Comparison of ENCODE assay signal across 10 cellular contexts in the genomic region with DNA sequence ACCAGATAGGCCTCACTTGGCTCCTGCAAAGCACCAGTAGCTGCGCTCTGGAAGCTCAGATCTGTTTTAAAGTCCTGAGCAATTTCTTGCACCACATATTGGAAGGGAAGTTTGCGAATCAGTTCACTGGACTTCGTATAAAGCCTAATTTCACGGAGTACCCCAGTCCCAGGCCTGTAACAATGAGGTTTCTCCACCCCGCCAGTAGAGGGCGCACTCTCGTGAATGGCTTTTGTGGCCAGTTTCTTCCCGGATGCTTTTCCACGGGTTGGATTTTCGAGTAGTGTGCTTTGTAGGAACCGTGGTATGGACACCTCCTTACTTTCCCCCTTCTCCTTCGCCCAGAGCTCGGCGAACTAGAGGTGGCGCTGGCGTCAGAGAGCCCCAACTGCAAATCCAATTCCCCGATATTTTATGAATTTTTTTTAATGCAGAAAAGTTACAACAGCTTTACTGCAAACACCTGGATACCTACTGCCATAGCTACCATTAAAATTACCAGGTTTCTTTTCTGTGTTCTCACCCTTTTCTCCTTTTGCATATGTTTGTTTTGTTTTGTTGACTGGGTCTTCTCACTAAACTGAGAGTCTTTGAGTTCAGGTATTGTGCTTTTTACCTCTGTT. TPM values are rescaled to one million over a fixed set of nuclear protein-coding genes. Genes with fewer than 3 reads are reported as not detected.
A peak's percentile ranks its signal among the peaks of the same experiment; 100 is the strongest.
DNase-seq lines count a peak whose midpoint lies in the region; ATAC-seq, FAIRE-seq and TF ChIP-seq lines count a peak whose summit lies in the region.
"Had no signal": no experiment of that assay in that cellular context is flagged by ENCODE, and none has a peak within 500 bp of the region (broad histone marks: within the 10 kb centered on the region; RNA-seq: fewer than 3 reads in every experiment).

No MANE protein-coding gene starts in this region.

- H3K36me3 ChIP-seq in DOHH2 (ENCODE audit: control insufficient read depth, low read length) (no peaks in the 10 kb centered on the region), Loucy (ENCODE audit: insufficient read depth, low read length) (no peaks in the 10 kb centered on the region), mammary epithelial cell (ENCODE audit: insufficient read depth, low read length) (no peaks in the 10 kb centered on the region), pancreas (no peaks in the 10 kb centered on the region)

- intact Hi-C loops in mammary epithelial cell (cut with micrococcal nuclease): no loop called here
- intact Hi-C loops in pancreas (cut with DNase I): no loop called here

- no peak overlapping the region for H3K27ac ChIP-seq in DOHH2 (ENCODE audit: low read depth, low read length)
- no peak overlapping the region for H3K27ac ChIP-seq in mammary epithelial cell (ENCODE audit: insufficient read depth, low read depth, low read length)
- no peak overlapping the region for H3K27ac ChIP-seq in pancreas

- H3K9ac ChIP-seq in Loucy (ENCODE audit: low read depth, low read length, poor library complexity, severe bottlenecking): no peak overlapping the region
- no peak overlapping the region for H3K9ac ChIP-seq in mammary epithelial cell (ENCODE audit: insufficient read depth, low read length)

- H3K4me2 ChIP-seq in DOHH2 (ENCODE audit: low read length) (no peak overlapping the region), Loucy (ENCODE audit: low read depth, low read length, poor library complexity, severe bottlenecking) (no peak overlapping the region), mammary epithelial cell (ENCODE audit: insufficient read depth, low read depth, low read length) (no peak overlapping the region)

- dilution Hi-C loops in mammary epithelial cell (cut with HindIII; ENCODE audit: low sequenced_read_pairs): no loop called here

- H3K79me2 ChIP-seq in DOHH2 (ENCODE audit: control insufficient read depth, low read length): no peaks in the 10 kb centered on the region
- no peaks in the 10 kb centered on the region for H3K79me2 ChIP-seq in Loucy (ENCODE audit: insufficient read depth, low read length)
- H3K79me2 ChIP-seq in mammary epithelial cell (ENCODE audit: insufficient read depth, low read length): no peaks in the 10 kb centered on the region

- H3K4me1 ChIP-seq in DOHH2 (ENCODE audit: control insufficient read depth, low read length) (no peaks in the 10 kb centered on the region), Loucy (ENCODE audit: insufficient read depth, low read length, poor library complexity, severe bottlenecking) (no peaks in the 10 kb centered on the region), mammary epithelial cell (ENCODE audit: insufficient read depth, low read length) (no peaks in the 10 kb centered on the region), pancreas (no peaks in the 10 kb centered on the region)

- DNase-seq in mammary epithelial cell (no peak), pancreas (peak in 1 of 6 donors; percentile 25), superior temporal gyrus (ENCODE audit: extremely low spot score) (no peak), islet precursor cell (no peak)
- DNase-seq: NCI-H1930 had no signal

- TF ChIP-seq CTCF in DOHH2 (IDR thresholded peaks at IDR 0.05; ENCODE audit: low read depth, low read length, poor library complexity, severe bottlenecking) (peak; percentile 99), Loucy (conservative IDR thresholded peaks at IDR 0.05; ENCODE audit: low read length) (peak; percentile 99), mammary epithelial cell (conservative IDR thresholded peaks at IDR 0.05 in 1 of 2, IDR thresholded peaks at IDR 0.05 in 1 of 2; ENCODE audit: extremely low read depth in 1 of 2, insufficient read depth in 1 of 2, low read depth in 1 of 2, low read length in 2 of 2) (peak; percentile 68 to 81), pancreas (IDR thresholded peaks at IDR 0.05) (peak; percentile 20 to 46 (median 28))

- WGBS in mammary epithelial cell (ENCODE audit: low coverage, missing lambda C conversion rate): 93% methylated on average over 14 of the region's 17 CpGs
- WGBS in pancreas, 2 donors: 83 to 87% methylated on average over 17 of the region's 17 CpGs

- CTCF ChIA-PET in mammary epithelial cell (lab: Charles Lee; ENCODE audit: low non-redundant PET): no interaction called here

- no peak overlapping the region for H2AFZ ChIP-seq in Loucy (ENCODE audit: low read length)
- H2AFZ ChIP-seq in mammary epithelial cell (ENCODE audit: low read depth, low read length): no peak overlapping the region

- H3K27me3 ChIP-seq in DOHH2 (ENCODE audit: control insufficient read depth, low read length): no peaks in the 10 kb centered on the region
- H3K27me3 ChIP-seq in Loucy (ENCODE audit: insufficient read depth, low read length, poor library complexity, severe bottlenecking): no peaks in the 10 kb centered on the region
- no peaks in the 10 kb centered on the region for H3K27me3 ChIP-seq in mammary epithelial cell (ENCODE audit: insufficient read depth, low read length)
- no peaks in the 10 kb centered on the region for H3K27me3 ChIP-seq in pancreas

- H3K9me3 ChIP-seq in DOHH2 (ENCODE audit: control insufficient read depth, insufficient read depth, low read length) (no peaks in the 10 kb centered on the region), Loucy (ENCODE audit: insufficient read depth, low read depth, low read length) (no peaks in the 10 kb centered on the region), mammary epithelial cell (replicated peaks; ENCODE audit: insufficient read depth, low read length) (no peaks in the 10 kb centered on the region), pancreas (no peaks in the 10 kb centered on the region)

- H4K20me1 ChIP-seq in DOHH2 (ENCODE audit: control insufficient read depth, insufficient read depth, low read depth, low read length): no peaks in the 10 kb centered on the region
- no peaks in the 10 kb centered on the region for H4K20me1 ChIP-seq in Loucy (ENCODE audit: insufficient read depth, low read length, poor library complexity, severe bottlenecking)
- no peaks in the 10 kb centered on the region for H4K20me1 ChIP-seq in mammary epithelial cell (ENCODE audit: insufficient read depth, low read length)

- no TSS peak for BruUV-seq in mammary epithelial cell (replicated peaks; lab: Mats Ljungman, UMichigan)

- no peak for FAIRE-seq in pancreas (lab: Jason Lieb, UNC)

- no peaks in the 10 kb centered on the region for H3K9me2 ChIP-seq in DOHH2 (replicated peaks; ENCODE audit: control insufficient read depth, low read length)
- no peaks in the 10 kb centered on the region for H3K9me2 ChIP-seq in Loucy (replicated peaks; ENCODE audit: low read depth, low read length)

- H3F3A ChIP-seq in DOHH2 (ENCODE audit: control insufficient read depth, insufficient read depth): no peaks in the 10 kb centered on the region
- H3F3A ChIP-seq in Loucy (ENCODE audit: low read depth): no peaks in the 10 kb centered on the region

- H3K4me3 ChIP-seq in DOHH2 (ENCODE audit: low read length): no peak overlapping the region
- H3K4me3 ChIP-seq in Loucy (ENCODE audit: low read length, poor library complexity, severe bottlenecking): no peak overlapping the region
- H3K4me3 ChIP-seq in mammary epithelial cell (replicated peaks in 1 of 3; ENCODE audit: insufficient read depth in 1 of 3, low read depth in 2 of 3, low read length in 3 of 3): no peak overlapping the region
- no peak overlapping the region for H3K4me3 ChIP-seq in pancreas

- in situ Hi-C loops in mammary epithelial cell (cut with MboI; ENCODE audit: low sequenced_read_pairs in 2 of 2): no loop called here

- ATAC-seq in pancreas (no peak), GM19467 (IDR thresholded peaks at IDR 0.05; ENCODE audit: unreplicated experiment) (no peak), HG03280 (IDR thresholded peaks at IDR 0.05; ENCODE audit: unreplicated experiment) (no peak)
- ATAC-seq: stimulated activated naive CD8-positive, alpha-beta T cell treated with anti-CD3 and anti-CD28 coated beads, Interleukin-15, amount 100 ng/mL, for 72 hours had no signal

RNA-seq across cellular contexts. Expression of a gene that starts 13.3 kb away (rescaled TPM):
- total RNA-seq in mammary epithelial cell (1 to 10 TPM in 1 of 2 donors, under 1 TPM in 1; 0.59 to 8.2 TPM), pancreas (1 to 10 TPM in 2 of 6 donors, under 1 TPM in 4; 0.51 to 3.3 (median 0.81) TPM)
- polyA plus RNA-seq in mammary epithelial cell (0.08 TPM), pancreas (under 1 TPM; 0.49 to 0.85 TPM)
- polyA minus RNA-seq in mammary epithelial cell: 9.0 TPM

Comparison
In these comparisons a context has a peak if more than half of its experiments do, and no peak if none do; other contexts are left out.
1. CTCF ChIP-seq: peak in every context shown above with its lines; median percentile 99 in DOHH2; 99 in Loucy; 74 in mammary epithelial cell; 28 in pancreas.